In the genomic region with DNA sequence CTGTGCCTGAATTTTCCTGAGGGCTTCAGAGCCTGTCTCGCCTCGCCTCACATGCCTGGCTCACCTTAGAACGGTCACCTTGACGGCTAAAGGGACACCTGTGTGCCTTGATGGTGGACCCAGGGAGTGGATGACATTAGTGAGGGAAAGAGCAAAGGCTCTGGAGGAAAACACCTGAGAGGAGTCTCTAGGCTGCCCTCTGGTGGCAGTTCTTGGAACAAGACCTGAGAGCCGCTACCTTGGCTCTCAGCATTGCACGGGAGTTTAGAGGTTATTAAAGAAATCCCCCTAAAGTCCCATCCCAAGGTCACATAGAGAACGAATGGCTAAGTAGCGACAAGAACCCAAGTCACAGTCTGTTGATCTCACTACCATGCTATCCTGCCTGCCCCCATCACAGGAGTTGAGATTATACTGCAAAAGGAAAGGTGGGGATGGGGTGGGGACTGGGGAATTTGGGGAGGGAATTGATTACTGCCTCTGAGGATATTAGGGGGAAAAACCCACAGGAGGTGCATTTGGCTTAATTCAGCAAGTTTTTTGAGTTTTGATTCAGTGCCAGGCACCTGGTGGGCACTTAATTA, we compare ENCODE assay signal across 9 cellular contexts. TPM values are rescaled to one million over a fixed set of nuclear protein-coding genes. Genes with fewer than 3 reads are reported as not detected.
A peak's percentile ranks its signal among the peaks of the same experiment; 100 is the strongest.
DNase-seq lines count a peak whose midpoint lies in the region; ATAC-seq, FAIRE-seq and TF ChIP-seq lines count a peak whose summit lies in the region.
"Had no signal": no experiment of that assay in that cellular context is flagged by ENCODE, and none has a peak within 500 bp of the region (broad histone marks: within the 10 kb centered on the region; RNA-seq: fewer than 3 reads in every experiment).

No MANE protein-coding gene starts in this region.

- H3K79me2 ChIP-seq in astrocyte (ENCODE audit: insufficient read depth, low read length) = no peaks in the 10 kb centered on the region

- H3K4me1 ChIP-seq in astrocyte (ENCODE audit: insufficient read depth, low read length) = peaks cover 7% of the 10 kb centered on the region

- no peak overlapping the region for H3K4me3 ChIP-seq in astrocyte (ENCODE audit: insufficient read depth, low read depth, low read length)

- H3K36me3 Mint-ChIP-seq in astrocyte (ENCODE audit: low read depth, unreplicated experiment) = peaks cover 11% of the 10 kb centered on the region

- no peaks in the 10 kb centered on the region for H3K9me3 Mint-ChIP-seq in astrocyte (ENCODE audit: unreplicated experiment)
- H3K9me3 Mint-ChIP-seq: T-helper 1 cell treated with Interleukin-12 subunit alpha and Interleukin-12 subunit beta and Interleukin-4 antibody, amounts not matched to agents 30 μg/mL and 1 μg/mL, for 36 hours had no signal

- H2AFZ ChIP-seq in astrocyte (ENCODE audit: low read depth, low read length) = no peak overlapping the region

- no peak overlapping the region for H3K4me3 Mint-ChIP-seq in astrocyte (ENCODE audit: unreplicated experiment)
- H3K4me3 Mint-ChIP-seq: T-helper 1 cell treated with Interleukin-12 subunit alpha and Interleukin-12 subunit beta and Interleukin-4 antibody, amounts not matched to agents 30 μg/mL and 1 μg/mL, for 36 hours had no signal

- H4K20me1 ChIP-seq in astrocyte (ENCODE audit: insufficient read depth, low read length) = no peaks in the 10 kb centered on the region

- peak; percentile 84 for TF ChIP-seq CTCF in astrocyte (IDR thresholded peaks at IDR 0.05; ENCODE audit: insufficient read depth, low read depth, low read length)

- H3K27ac ChIP-seq in astrocyte (ENCODE audit: low read depth, low read length) = no peak overlapping the region

- ATAC-seq in HG03565 (IDR thresholded peaks at IDR 0.05; ENCODE audit: unreplicated experiment) (no peak), HG03457 (IDR thresholded peaks at IDR 0.05; ENCODE audit: unreplicated experiment) (no peak)

- no peaks in the 10 kb centered on the region for H3K9me3 ChIP-seq in astrocyte (ENCODE audit: insufficient read depth, low read depth, low read length)

- H3K4me2 ChIP-seq in astrocyte (ENCODE audit: low read length) = no peak overlapping the region

- H3K27me3 Mint-ChIP-seq in astrocyte (ENCODE audit: low read depth, unreplicated experiment) = no peaks in the 10 kb centered on the region

- H3K4me1 Mint-ChIP-seq in astrocyte (ENCODE audit: low read depth, unreplicated experiment) = peaks cover 29% of the 10 kb centered on the region

- H3K36me3 ChIP-seq in astrocyte (ENCODE audit: insufficient read depth, low read length) = no peaks in the 10 kb centered on the region

- H3K9ac ChIP-seq in astrocyte (ENCODE audit: low read length) = no peak overlapping the region

- no peaks in the 10 kb centered on the region for H3K27me3 ChIP-seq in astrocyte (ENCODE audit: insufficient read depth, low read length)

- H3K27ac Mint-ChIP-seq in astrocyte (ENCODE audit: unreplicated experiment) = no peak overlapping the region
- H3K27ac Mint-ChIP-seq: T-helper 1 cell treated with Interleukin-12 subunit alpha and Interleukin-12 subunit beta and Interleukin-4 antibody, amounts not matched to agents 30 μg/mL and 1 μg/mL, for 36 hours had no signal

- no peak for FAIRE-seq in astrocyte (lab: Jason Lieb, UNC)

- in situ Hi-C loops in KBM-7 (cut with MboI; ENCODE audit: low pct_unique_long_range_greater_than_20kb, low sequenced_read_pairs) = no loop called here

- DNase-seq in DMS53 treated with DMSO at 0.1 percent for 48 hours (lab: John Stamatoyannopoulos, UW; ENCODE audit: unreplicated experiment) (peak; percentile 45), KBM-7 (peak; percentile 60), T-helper 2 cell (peak; percentile 21 to 72 (median 47)), astrocyte (ENCODE audit: low read depth) (no peak), islet precursor cell (peak; percentile 67)
- DNase-seq in stimulated activated CD4-positive, alpha-beta T cell treated with anti-CD3 and anti-CD28 coated beads, Interleukin-2, amount 100 ng/mL, for 4 hours (ENCODE audit: low read depth) = peak; percentile 50

RNA-seq across cellular contexts. Expression of a gene that starts 7.9 kb away (rescaled TPM):
- total RNA-seq in astrocyte = 0.22 and 0.27 TPM in 2 replicates

RNA-seq across cellular contexts. Expression of a gene that starts 10.7 kb away (rescaled TPM):
- total RNA-seq in astrocyte = not detected in 2 replicates

RNA-seq across cellular contexts. Expression of a gene that starts 13.6 kb away (rescaled TPM):
- 8.8 and 9.2 TPM in 2 replicates for total RNA-seq in astrocyte

RNA-seq across cellular contexts. Expression of a gene that starts 15.8 kb away (rescaled TPM):
- 4.6 and 6.4 TPM in 2 replicates for total RNA-seq in astrocyte

RNA-seq across cellular contexts. Expression of a gene that starts 29.4 kb away (rescaled TPM):
- 10.2 and 11.5 TPM in 2 replicates for total RNA-seq in astrocyte
